Comparison of ENCODE assay signal across 8 cellular contexts in genomic region chr10:45673074-45673628, GRCh38. TPM values are rescaled to one million over a fixed set of nuclear protein-coding genes. Genes with fewer than 3 reads are reported as not detected.
A peak's percentile ranks its signal among the peaks of the same experiment; 100 is the strongest.
DNase-seq lines count a peak whose midpoint lies in the region; ATAC-seq, FAIRE-seq and TF ChIP-seq lines count a peak whose summit lies in the region.

No MANE protein-coding gene starts in this region.

- no peak for TF ChIP-seq CTCF in kidney (IDR thresholded peaks at IDR 0.05; ENCODE audit: borderline replicate concordance, extremely low read depth, insufficient read depth)

- no peaks in the 10 kb centered on the region for H3K27me3 Mint-ChIP-seq in activated naive CD8-positive, alpha-beta T cell treated with anti-CD3 and anti-CD28 coated beads, Interleukin-2, amount 50 U/mL, for 24 hours

- H3K9ac ChIP-seq in kidney (ENCODE audit: low read length in 2 of 2) (peak overlapping the region; percentile 17 to 80), subcutaneous abdominal adipose tissue (ENCODE audit: low read length in 5 of 5) (peak overlapping the region; percentile 35 to 97 (median 82))

- intact Hi-C loops in kidney (cut with DNase I) = no loop called here

- DNase-seq in ACHN = peak; percentile 41
- no peak for DNase-seq in HAP-1 (ENCODE audit: low spot score in 2 of 2)
- peak; percentile 10 for DNase-seq in activated naive CD8-positive, alpha-beta T cell treated with anti-CD3 and anti-CD28 coated beads, Interleukin-2, amount 50 U/mL, for 24 hours
- DNase-seq in kidney = no peak
- no peak for DNase-seq in retina
- DNase-seq in foreskin melanocyte = no peak
- no peak for DNase-seq in NCI-H1694 (lab: John Stamatoyannopoulos, UW)

- no peaks in the 10 kb centered on the region for H3K9me3 Mint-ChIP-seq in activated naive CD8-positive, alpha-beta T cell treated with anti-CD3 and anti-CD28 coated beads, Interleukin-2, amount 50 U/mL, for 24 hours

- peaks cover 35% of the 10 kb centered on the region for H3K4me1 Mint-ChIP-seq in activated naive CD8-positive, alpha-beta T cell treated with anti-CD3 and anti-CD28 coated beads, Interleukin-2, amount 50 U/mL, for 24 hours

- H3K4me1 ChIP-seq in HAP-1 (no peaks in the 10 kb centered on the region), kidney (ENCODE audit: control insufficient read depth in 1 of 2, insufficient read depth in 1 of 2, low read depth in 1 of 2, low read length in 2 of 2) (peaks cover 4 to 7% of the 10 kb centered on the region in 2 donors), subcutaneous abdominal adipose tissue (ENCODE audit: control insufficient read depth in 5 of 5, insufficient read depth in 5 of 5, low read length in 5 of 5) (peaks cover 0 to 15% (median 13%) of the 10 kb centered on the region in 5 donors)

- H3K36me3 ChIP-seq in HAP-1 (replicated peaks) = no peaks in the 10 kb centered on the region
- no peaks in the 10 kb centered on the region for H3K36me3 ChIP-seq in kidney (ENCODE audit: control insufficient read depth in 1 of 2, insufficient read depth in 2 of 2, low read length in 2 of 2)
- H3K36me3 ChIP-seq in subcutaneous abdominal adipose tissue (ENCODE audit: control insufficient read depth in 5 of 5, insufficient read depth in 5 of 5, low read length in 5 of 5) = no peaks in the 10 kb centered on the region

- in situ Hi-C loops in ACHN (cut with HindIII; ENCODE audit: low pct_ligation_motif_present, low pct_unique_long_range_greater_than_20kb, low sequenced_read_pairs) = no loop called here
- in situ Hi-C loops in HAP-1 (cut with MboI; ENCODE audit: low sequenced_read_pairs) = loop anchor here (25.0 kb wide), 1 partner anchor 211 kb away; no protein-coding TSS in a partner anchor

- peak overlapping the region; percentile 5; the same call in 1 of the 2 replicates for H3K4me3 ChIP-seq in HAP-1
- H3K4me3 ChIP-seq in kidney (ENCODE audit: low read length in 2 of 2) = peak overlapping the region; percentile 59 to 93
- H3K4me3 ChIP-seq in subcutaneous abdominal adipose tissue (ENCODE audit: low read depth in 1 of 5, low read length in 5 of 5) = peak overlapping the region; percentile 62 to 97 (median 89)

- peak overlapping the region; percentile 76 for H3K27ac Mint-ChIP-seq in activated naive CD8-positive, alpha-beta T cell treated with anti-CD3 and anti-CD28 coated beads, Interleukin-2, amount 50 U/mL, for 24 hours

- no peaks in the 10 kb centered on the region for H3K36me3 Mint-ChIP-seq in activated naive CD8-positive, alpha-beta T cell treated with anti-CD3 and anti-CD28 coated beads, Interleukin-2, amount 50 U/mL, for 24 hours (ENCODE audit: low read depth)

- H3K27me3 ChIP-seq in HAP-1 (ENCODE audit: low read depth) (no peaks in the 10 kb centered on the region), subcutaneous abdominal adipose tissue (ENCODE audit: control insufficient read depth in 5 of 5, insufficient read depth in 4 of 5, low read length in 5 of 5) (no peaks in the 10 kb centered on the region)

- H3K9me3 ChIP-seq in HAP-1 (no peaks in the 10 kb centered on the region), kidney (ENCODE audit: control insufficient read depth in 1 of 2, low read length in 2 of 2) (no peaks in the 10 kb centered on the region), subcutaneous abdominal adipose tissue (ENCODE audit: control insufficient read depth in 5 of 5, low read length in 5 of 5) (no peaks in the 10 kb centered on the region)

- FAIRE-seq in kidney (lab: Jason Lieb, UNC) = no peak

- no peak for ATAC-seq in activated naive CD8-positive, alpha-beta T cell treated with anti-CD3 and anti-CD28 coated beads, Interleukin-2, amount 50 U/mL, for 24 hours

- H3K27ac ChIP-seq in kidney (ENCODE audit: low read depth in 2 of 2, low read length in 2 of 2) (peak overlapping the region; percentile 89 to 92), subcutaneous abdominal adipose tissue (ENCODE audit: low read depth, low read length) (peak overlapping the region; percentile 80)

- H3K4me3 Mint-ChIP-seq in activated naive CD8-positive, alpha-beta T cell treated with anti-CD3 and anti-CD28 coated beads, Interleukin-2, amount 50 U/mL, for 24 hours = peak overlapping the region; percentile 71

RNA-seq across cellular contexts. Expression of gene ZFAND4, which starts 0.6 kb away (rescaled TPM):
- total RNA-seq in kidney = 17.4 TPM
- 6.6 TPM for polyA plus RNA-seq in kidney (ENCODE audit: insufficient read depth, low read depth, low replicate concordance)

RNA-seq across cellular contexts. Expression of gene WASHC2C, which starts 53.9 kb away (rescaled TPM):
- total RNA-seq in kidney = 47.0 TPM
- 17.4 TPM for polyA plus RNA-seq in kidney (ENCODE audit: insufficient read depth, low read depth, low replicate concordance)

Comparison
In these comparisons a context has a peak if more than half of its experiments do, and no peak if none do; other contexts are left out.
1. DNase-seq: peak in ACHN (single experiment) and activated naive CD8-positive, alpha-beta T cell treated with anti-CD3 and anti-CD28 coated beads, Interleukin-2, amount 50 U/mL, for 24 hours (single experiment); none in HAP-1 (0 of 2), kidney (single experiment), retina (single experiment), foreskin melanocyte (single experiment) and NCI-H1694 (single experiment).
2. H3K4me3 ChIP-seq: peak in every context shown above with its lines; median percentile 89 in subcutaneous abdominal adipose tissue; 76 in kidney; 5 in HAP-1.